Comparison of ENCODE assay signal across 10 cellular contexts in genomic region chr1:236155399-236155767, GRCh38.
"Had no signal": no experiment of that assay in that cellular context is flagged by ENCODE, and none has a peak within 500 bp of the region (broad histone marks: within the 10 kb centered on the region; RNA-seq: fewer than 3 reads in every experiment).

No MANE protein-coding gene starts in this region.

- H3K27ac ChIP-seq: pancreas, transverse colon had no signal

- H3K9me3 ChIP-seq: heart left ventricle, pancreas, transverse colon had no signal

- H3K36me3 ChIP-seq: heart left ventricle, pancreas, transverse colon had no signal

- DNase-seq: activated CD4-positive, alpha-beta T cell treated with anti-CD3 and anti-CD28 coated beads, Interleukin-2, amount 50 U/mL, for 4 hours; activated CD4-positive, CD25-positive, alpha-beta regulatory T cell treated with anti-CD3 and anti-CD28 coated beads, Interleukin-2, amount 50 U/mL, for 72 hours; activated effector memory CD4-positive, alpha-beta T cell treated with Interleukin-2 at 50 U/mL for 16 hours; activated T-cell treated with anti-CD3 and anti-CD28 coated beads, Interleukin-2, amount 50 U/mL, for 1 hour; foreskin melanocyte; heart left ventricle; pancreas; small intestine; transverse colon had no signal

- H3K4me1 ChIP-seq: pancreas had no signal

- ATAC-seq: heart left ventricle, left lobe of liver had no signal

- H3K27me3 ChIP-seq: heart left ventricle, pancreas, transverse colon had no signal

- H3K4me3 ChIP-seq: heart left ventricle, pancreas, transverse colon had no signal
